14 cellular contexts compared by ENCODE assay signal in genomic region chr16:17225551-17225950, GRCh38.
DNase-seq lines count a peak whose midpoint lies in the region; TF ChIP-seq lines count a peak whose summit lies in the region.
"Had no signal": no experiment of that assay in that cellular context is flagged by ENCODE, and none has a peak within 500 bp of the region (broad histone marks: within the 10 kb centered on the region; RNA-seq: fewer than 3 reads in every experiment).

No MANE protein-coding gene starts in this region.

- 0 out of 2 replicates have a peak overlapping the region, but pooled peaks have one; percentile 15 for H3K27ac ChIP-seq in SU-DHL-6 (ENCODE audit: low read depth, low read length)
- H3K27ac ChIP-seq in hepatocyte = peak overlapping the region; percentile 48
- H3K27ac ChIP-seq in stomach smooth muscle (ENCODE audit: low read length) = peak overlapping the region; percentile 85
- H3K27ac ChIP-seq: 22Rv1 had no signal

- H3K9ac ChIP-seq in SU-DHL-6 (ENCODE audit: low read length) (no peak overlapping the region), stomach smooth muscle (ENCODE audit: low read length in 2 of 2) (peak overlapping the region in 1 of 2 donors; percentile 45)

- no peaks in the 10 kb centered on the region for H3F3A ChIP-seq in SU-DHL-6 (ENCODE audit: insufficient read depth)

- no peak overlapping the region for H3K4me3 ChIP-seq in SU-DHL-6 (ENCODE audit: insufficient read depth, low read length, poor library complexity, severe bottlenecking)
- H3K4me3 ChIP-seq in hepatocyte = no peak overlapping the region
- H3K4me3 ChIP-seq in stomach smooth muscle (ENCODE audit: low read length in 2 of 2) = no peak overlapping the region
- H3K4me3 ChIP-seq: GM12878, ovary had no signal

- TF ChIP-seq CTCF in SU-DHL-6 (IDR thresholded peaks at IDR 0.05; ENCODE audit: insufficient read depth, low read length, poor library complexity, severe bottlenecking) = no peak
- no peak for TF ChIP-seq CTCF in hepatocyte (IDR thresholded peaks at IDR 0.05; ENCODE audit: poor library complexity)

- H3K9me3 ChIP-seq in SU-DHL-6 (ENCODE audit: insufficient read depth, low read length) (no peaks in the 10 kb centered on the region), hepatocyte (ENCODE audit: low read depth) (no peaks in the 10 kb centered on the region), stomach smooth muscle (ENCODE audit: control insufficient read depth in 2 of 2, low read length in 2 of 2) (no peaks in the 10 kb centered on the region)
- H3K9me3 ChIP-seq: ovary had no signal

- peaks cover 4% of the 10 kb centered on the region; the same call in 1 of the 2 replicates for H3K79me2 ChIP-seq in SU-DHL-6 (ENCODE audit: insufficient read depth, low read length)
- peaks cover 5% of the 10 kb centered on the region for H3K79me2 ChIP-seq in hepatocyte

- H4K20me1 ChIP-seq in SU-DHL-6 (ENCODE audit: low read depth, low read length) (peaks cover 6% of the 10 kb centered on the region; the same call in 1 of the 2 replicates), hepatocyte (ENCODE audit: insufficient read depth, poor library complexity, severe bottlenecking) (no peaks in the 10 kb centered on the region)

- H2AFZ ChIP-seq in SU-DHL-6 (ENCODE audit: low read depth, low read length, severe bottlenecking) (no peak overlapping the region), hepatocyte (no peak overlapping the region)

- H3K4me1 ChIP-seq in hepatocyte (ENCODE audit: insufficient read depth) (peaks cover 3% of the 10 kb centered on the region), stomach smooth muscle (ENCODE audit: control insufficient read depth, insufficient read depth, low read length) (peaks cover 20% of the 10 kb centered on the region)

- H3K4me2 ChIP-seq in SU-DHL-6 (ENCODE audit: low read depth, low read length, poor library complexity, severe bottlenecking) (peak overlapping the region; percentile 29), hepatocyte (no peak overlapping the region)

- H3K9me2 ChIP-seq in SU-DHL-6 (replicated peaks; ENCODE audit: insufficient read depth, low read length) = no peaks in the 10 kb centered on the region
- H3K9me2 ChIP-seq in hepatocyte (replicated peaks; ENCODE audit: insufficient read depth) = no peaks in the 10 kb centered on the region

- WGBS in hepatocyte (ENCODE audit: low lambda C conversion rate, missing lambda C conversion rate) = 68% methylated on average over 7 of the region's 7 CpGs

- H3K27me3 ChIP-seq in SU-DHL-6 (ENCODE audit: low read length) (no peaks in the 10 kb centered on the region), hepatocyte (no peaks in the 10 kb centered on the region), stomach smooth muscle (ENCODE audit: control insufficient read depth in 1 of 2, insufficient read depth in 2 of 2, low read length in 2 of 2) (no peaks in the 10 kb centered on the region)
- H3K27me3 ChIP-seq: ovary had no signal

- DNase-seq in NCI-H2196 (lab: John Stamatoyannopoulos, UW; ENCODE audit: unreplicated experiment) (peak; percentile 11), NCI-H2196 treated with DMSO at 0.1 percent for 48 hours (lab: John Stamatoyannopoulos, UW; ENCODE audit: unreplicated experiment) (no peak), hepatocyte (ENCODE audit: low spot score) (no peak), Kasumi-1 (lab: John Stamatoyannopoulos, UW) (no peak), iPS-NIHi11 (ENCODE audit: low spot score) (no peak)
- no peak for DNase-seq in NK-92 treated with Interleukin-12 subunit alpha and Interleukin-12 subunit beta, amount 100 ng/mL, for 24 hours (lab: John Stamatoyannopoulos, UW)
- DNase-seq: activated effector memory CD4-positive, alpha-beta T cell treated with Interleukin-2 at 50 U/mL for 16 hours; H9; stimulated activated CD4-positive, alpha-beta T cell treated with anti-CD3 and anti-CD28 coated beads, Interleukin-4, amount 100 ng/mL, for 1 hour had no signal

- H3K36me3 ChIP-seq in SU-DHL-6 (ENCODE audit: low read length) (no peaks in the 10 kb centered on the region), hepatocyte (replicated peaks; ENCODE audit: insufficient read depth, low read depth) (no peaks in the 10 kb centered on the region), stomach smooth muscle (ENCODE audit: control insufficient read depth in 2 of 2, insufficient read depth in 2 of 2, low read length in 2 of 2) (no peaks in the 10 kb centered on the region)
- H3K36me3 ChIP-seq: ovary had no signal

Comparison
In these comparisons a context has a peak if more than half of its experiments do, and no peak if none do; other contexts are left out.
1. H3K27ac ChIP-seq: peak in every context shown above with its lines; median percentile 85 in stomach smooth muscle; 48 in hepatocyte; 15 in SU-DHL-6.